8 cellular contexts compared by ENCODE assay signal in genomic region chr10:72086466-72087391, GRCh38. TPM values are rescaled to one million over a fixed set of nuclear protein-coding genes. Genes with fewer than 3 reads are reported as not detected.
A peak's percentile ranks its signal among the peaks of the same experiment; 100 is the strongest.
DNase-seq lines count a peak whose midpoint lies in the region; ATAC-seq and TF ChIP-seq lines count a peak whose summit lies in the region.

No MANE protein-coding gene starts in this region.

- H3K27me3 Mint-ChIP-seq in activated naive CD8-positive, alpha-beta T cell treated with anti-CD3 and anti-CD28 coated beads, Interleukin-2, amount 50 U/mL, for 24 hours, result no peaks in the 10 kb centered on the region

- peak overlapping the region; percentile 83 for H3K27ac Mint-ChIP-seq in activated naive CD8-positive, alpha-beta T cell treated with anti-CD3 and anti-CD28 coated beads, Interleukin-2, amount 50 U/mL, for 24 hours

- DNase-seq in Peyer's patch, result peak; percentile 61 to 92 (median 91)
- DNase-seq in activated naive CD8-positive, alpha-beta T cell treated with anti-CD3 and anti-CD28 coated beads, Interleukin-2, amount 50 U/mL, for 24 hours, result peak; percentile 70
- peak; percentile 31 to 41 (median 40) for DNase-seq in stimulated activated CD4-positive, alpha-beta T cell treated with anti-CD3 and anti-CD28 coated beads, TNF-alpha, amount 100 ng/mL, for 4 hours (ENCODE audit: low read depth in 3 of 3)
- no peak for DNase-seq in hepatic stellate cell (ENCODE audit: low spot score)
- no peak for DNase-seq in SKM-1 treated with dmso at 0.1 percent for 144 hours (lab: John Stamatoyannopoulos, UW; ENCODE audit: unreplicated experiment)
- DNase-seq in inferior parietal cortex (ENCODE audit: extremely low spot score), result no peak
- DNase-seq in NCI-H226, result no peak

- H3K27ac ChIP-seq in Peyer's patch (peak overlapping the region; percentile 70 to 98 (median 88)), layer of hippocampus (ENCODE audit: low read depth, low read length) (peak overlapping the region; percentile 85)

- peak overlapping the region; percentile 90 for H3K4me3 Mint-ChIP-seq in activated naive CD8-positive, alpha-beta T cell treated with anti-CD3 and anti-CD28 coated beads, Interleukin-2, amount 50 U/mL, for 24 hours

- no peaks in the 10 kb centered on the region for H3K9me3 ChIP-seq in Peyer's patch

- no peak for TF ChIP-seq CTCF in Peyer's patch (IDR thresholded peaks at IDR 0.05)

- peaks cover 36% of the 10 kb centered on the region for H3K36me3 Mint-ChIP-seq in activated naive CD8-positive, alpha-beta T cell treated with anti-CD3 and anti-CD28 coated beads, Interleukin-2, amount 50 U/mL, for 24 hours (ENCODE audit: low read depth)

- H3K27me3 ChIP-seq in Peyer's patch, result peaks cover 0 to 22% of the 10 kb centered on the region in 2 donors
- no peaks in the 10 kb centered on the region for H3K27me3 ChIP-seq in layer of hippocampus (ENCODE audit: control insufficient read depth, insufficient read depth, low read length)

- H3K4me1 ChIP-seq in Peyer's patch, result peaks cover 7 to 24% (median 16%) of the 10 kb centered on the region in 4 donors

- peaks cover 67% of the 10 kb centered on the region for H3K4me1 Mint-ChIP-seq in activated naive CD8-positive, alpha-beta T cell treated with anti-CD3 and anti-CD28 coated beads, Interleukin-2, amount 50 U/mL, for 24 hours

- no peak for ATAC-seq in activated naive CD8-positive, alpha-beta T cell treated with anti-CD3 and anti-CD28 coated beads, Interleukin-2, amount 50 U/mL, for 24 hours

- H3K36me3 ChIP-seq in Peyer's patch, result no peaks in the 10 kb centered on the region

- H3K4me3 ChIP-seq in Peyer's patch, result peak overlapping the region; percentile 50 to 80 (median 60)

- no peaks in the 10 kb centered on the region for H3K9me3 Mint-ChIP-seq in activated naive CD8-positive, alpha-beta T cell treated with anti-CD3 and anti-CD28 coated beads, Interleukin-2, amount 50 U/mL, for 24 hours

- no peak for TF ChIP-seq POLR2A in Peyer's patch (IDR thresholded peaks at IDR 0.05)

RNA-seq across cellular contexts. Expression of gene SPOCK2, which starts 1.6 kb away (rescaled TPM):
- total RNA-seq in Peyer's patch, result 10 to 100 TPM in 3 of 4 donors, 1 to 10 TPM in 1; 8.3 to 54.5 (median 11.4) TPM

Comparison
In these comparisons a context has a peak if more than half of its experiments do, and no peak if none do; other contexts are left out.
1. DNase-seq: peak in Peyer's patch (3 of 3), activated naive CD8-positive, alpha-beta T cell treated with anti-CD3 and anti-CD28 coated beads, Interleukin-2, amount 50 U/mL, for 24 hours (single experiment) and stimulated activated CD4-positive, alpha-beta T cell treated with anti-CD3 and anti-CD28 coated beads, TNF-alpha, amount 100 ng/mL, for 4 hours (3 of 3); none in hepatic stellate cell (single experiment), SKM-1 treated with dmso at 0.1 percent for 144 hours (single experiment), inferior parietal cortex (single experiment) and NCI-H226 (single experiment).